Comparison of ENCODE assay signal across 19 cellular contexts in the genomic region with DNA sequence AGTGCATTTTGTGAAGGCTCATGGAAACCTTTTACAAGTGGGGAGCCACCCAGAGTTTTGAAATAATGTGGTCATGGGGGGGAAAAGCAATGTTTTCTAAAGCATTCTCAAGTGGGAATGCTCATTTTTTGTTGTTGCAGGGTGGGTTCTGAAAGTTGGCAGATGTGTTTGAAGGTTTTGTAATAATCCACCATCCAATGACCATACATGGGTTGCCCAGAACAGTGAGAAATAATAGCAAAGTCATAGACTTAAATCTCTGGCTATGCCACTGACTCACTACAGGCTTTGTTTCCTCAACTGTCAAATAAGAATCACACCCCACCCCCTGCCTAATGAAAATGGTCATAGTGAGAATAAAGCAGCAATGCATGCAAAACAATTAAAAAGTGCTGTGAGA. TPM values are rescaled to one million over a fixed set of nuclear protein-coding genes. Genes with fewer than 3 reads are reported as not detected.
"Had no signal": no experiment of that assay in that cellular context is flagged by ENCODE, and none has a peak within 500 bp of the region (broad histone marks: within the 10 kb centered on the region; RNA-seq: fewer than 3 reads in every experiment).

No MANE protein-coding gene starts in this region.

- H3K4me3 ChIP-seq: lung, pancreas, transverse colon had no signal

- DNase-seq: activated CD4-positive, alpha-beta T cell treated with anti-CD3 and anti-CD28 coated beads for 1 hour; amniotic stem cell; effector memory CD4-positive, alpha-beta T cell; foreskin fibroblast; hippocampal formation; islet precursor cell; pancreas; stimulated activated naive CD4-positive, alpha-beta T cell treated with Interleukin-2 at 50 U/mL for 16 hours; substantia nigra; SW 1271; T-helper 2 cell; transverse colon; WERI-Rb-1 had no signal

- H3K36me3 ChIP-seq: neutrophil, pancreas, transverse colon, WERI-Rb-1 had no signal

- ATAC-seq: natural killer cell treated with Interleukin-12 subunit alpha and Interleukin-12 subunit beta and Interleukin-15 and Interleukin-18, amount 100 ng/mL, for 72 hours; pancreas; sciatic nerve had no signal

- H3K27ac ChIP-seq: neutrophil, pancreas, transverse colon, WERI-Rb-1 had no signal

- FAIRE-seq: pancreas had no signal

- H3K4me1 ChIP-seq: pancreas, transverse colon had no signal

- H3K9me3 ChIP-seq: neutrophil, pancreas, transverse colon had no signal

- H3K27me3 ChIP-seq: neutrophil, pancreas, transverse colon had no signal

RNA-seq across cellular contexts. Expression of a gene that starts 2.9 kb away (rescaled TPM):
- total RNA-seq: activated CD8-positive, alpha-beta memory T cell treated with anti-CD3 and anti-CD28 coated beads for 36 hours; activated T-helper 1 cell treated with anti-CD3 and anti-CD28 coated beads, Interleukin-12 subunit alpha, Interleukin-12 subunit beta, Interleukin-2, Interleukin-4 antibody, amounts not matched to agents 30 ng/mL and 10 ng/mL and 1 ng/mL, durations not matched to agents 14 hours and 24 hours and 36 hours; natural killer cell treated with Interleukin-12 subunit alpha and Interleukin-12 subunit beta and Interleukin-15 and Interleukin-18, amount 100 ng/mL, for 72 hours; pancreas; sciatic nerve had no signal
